Comparison of ENCODE assay signal across 25 cellular contexts in the genomic region with DNA sequence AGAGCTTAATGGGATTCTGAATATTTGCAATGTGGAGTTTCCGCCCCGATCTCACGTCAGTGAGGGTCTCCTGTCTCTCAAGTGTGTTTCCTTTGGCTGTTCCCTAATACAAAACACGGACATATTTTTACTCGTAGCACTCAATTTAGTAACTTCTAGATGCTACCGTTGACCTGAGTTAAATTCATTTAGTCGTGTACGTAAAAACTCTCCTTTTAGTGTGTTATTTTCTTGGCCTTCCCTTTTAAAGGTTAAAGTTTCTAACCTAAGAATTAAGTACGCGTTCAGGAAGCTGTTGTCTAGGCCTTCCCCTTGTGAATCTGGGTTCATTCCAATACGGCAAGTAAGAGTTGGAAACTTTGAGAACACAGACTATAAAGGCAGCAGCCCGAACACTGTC.
"Had no signal": no experiment of that assay in that cellular context is flagged by ENCODE, and none has a peak within 500 bp of the region (broad histone marks: within the 10 kb centered on the region; RNA-seq: fewer than 3 reads in every experiment).

No MANE protein-coding gene starts in this region.

- DNase-seq: cortex of kidney; effector memory CD8-positive, alpha-beta T cell; erythroblast; esophagus squamous epithelium; foreskin melanocyte; glutamatergic neuron; heart right ventricle; hippocampal formation; left lung; mesendoderm; midbrain; naive thymus-derived CD4-positive, alpha-beta T cell; nucleus accumbens; posterior cingulate gyrus; psoas muscle; sigmoid colon; stimulated activated CD4-positive, alpha-beta T cell treated with anti-CD3 and anti-CD28 coated beads, Interleukin-2, amount 100 ng/mL, for 24 hours; stimulated activated CD4-positive, alpha-beta T cell treated with anti-CD3 and anti-CD28 coated beads, Interleukin-4, amount 100 ng/mL, for 24 hours; stimulated activated naive CD8-positive, alpha-beta T cell treated with anti-CD3 and anti-CD28 coated beads, Interleukin-15, Interleukin-2, amounts not matched to agents 100 U/mL and 50 U/mL, for 24 hours; transverse colon; upper lobe of right lung had no signal

- H3K27ac Mint-ChIP-seq: effector memory CD8-positive, alpha-beta T cell; nephron; stimulated activated memory B cell treated with anti-CD40 and anti-IgM and Interleukin-4, amounts not matched to agents 10 μg/mL and 1 μg/mL and 100 μg/mL, for 72 hours had no signal

- H3K27me3 Mint-ChIP-seq: effector memory CD8-positive, alpha-beta T cell; naive thymus-derived CD4-positive, alpha-beta T cell; stimulated activated memory B cell treated with anti-CD40 and anti-IgM and Interleukin-4, amounts not matched to agents 10 μg/mL and 1 μg/mL and 100 μg/mL, for 72 hours had no signal

- H3K9me3 Mint-ChIP-seq: effector memory CD8-positive, alpha-beta T cell; naive thymus-derived CD4-positive, alpha-beta T cell; nephron; stimulated activated memory B cell treated with anti-CD40 and anti-IgM and Interleukin-4, amounts not matched to agents 10 μg/mL and 1 μg/mL and 100 μg/mL, for 72 hours had no signal

- H3K9me3 ChIP-seq: esophagus squamous epithelium, heart right ventricle, left lung, ovary, psoas muscle, sigmoid colon, transverse colon, upper lobe of right lung had no signal

- H3K27ac ChIP-seq: esophagus squamous epithelium, left lung, psoas muscle, transverse colon, upper lobe of right lung had no signal

- H3K27me3 ChIP-seq: esophagus squamous epithelium, heart right ventricle, left lung, ovary, sigmoid colon, transverse colon, upper lobe of right lung had no signal

- H3K4me3 Mint-ChIP-seq: effector memory CD8-positive, alpha-beta T cell; naive thymus-derived CD4-positive, alpha-beta T cell; nephron; stimulated activated memory B cell treated with anti-CD40 and anti-IgM and Interleukin-4, amounts not matched to agents 10 μg/mL and 1 μg/mL and 100 μg/mL, for 72 hours had no signal

- H3K4me3 ChIP-seq: esophagus squamous epithelium, heart right ventricle, left lung, ovary, psoas muscle, sigmoid colon, transverse colon, upper lobe of right lung had no signal

- ATAC-seq: effector memory CD8-positive, alpha-beta T cell; heart right ventricle; left cardiac atrium; left lung; naive thymus-derived CD4-positive, alpha-beta T cell; psoas muscle; stimulated activated memory B cell treated with anti-CD40 and anti-IgM and Interleukin-4, amounts not matched to agents 10 μg/mL and 1 μg/mL and 100 μg/mL, for 72 hours; stimulated activated naive CD8-positive, alpha-beta T cell treated with anti-CD3 and anti-CD28 coated beads, Interleukin-15, Interleukin-2, amounts not matched to agents 100 U/mL and 50 U/mL, for 24 hours; upper lobe of right lung had no signal
